Comparison of ENCODE assay signal across 14 cellular contexts in the genomic region with DNA sequence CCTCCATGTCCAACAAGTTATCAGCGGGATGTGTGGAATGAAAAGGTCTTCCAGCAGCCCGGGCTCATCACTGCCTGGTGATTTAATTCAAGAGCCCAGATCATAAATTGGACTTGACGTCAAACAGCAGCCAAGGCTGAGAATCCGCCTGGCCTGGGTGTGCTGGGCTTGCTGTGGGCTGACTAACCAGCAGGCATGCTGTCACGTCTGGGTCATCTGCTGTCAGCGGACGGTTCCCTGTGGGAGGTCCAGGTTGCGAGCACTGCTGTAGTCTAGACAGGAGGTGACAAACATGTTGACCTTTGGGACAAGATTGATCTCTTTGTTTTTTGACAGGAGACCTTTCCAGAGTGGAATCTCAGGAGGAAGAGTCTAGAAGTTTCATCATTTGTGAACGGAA.
DNase-seq lines count a peak whose midpoint lies in the region; ATAC-seq and TF ChIP-seq lines count a peak whose summit lies in the region.
"Had no signal": no experiment of that assay in that cellular context is flagged by ENCODE, and none has a peak within 500 bp of the region (broad histone marks: within the 10 kb centered on the region; RNA-seq: fewer than 3 reads in every experiment).

No MANE protein-coding gene starts in this region.

- ATAC-seq in gastrocnemius medialis (peak; percentile 51 to 70), HG02798 (IDR thresholded peaks at IDR 0.05; ENCODE audit: poor library complexity, unreplicated experiment) (no peak)
- ATAC-seq in activated CD4-positive, alpha-beta T cell treated with anti-CD3 and anti-CD28 coated beads for 36 hours = no peak

- H3K4me1 ChIP-seq in GM23248 (ENCODE audit: insufficient read depth) (no peaks in the 10 kb centered on the region), gastrocnemius medialis (no peaks in the 10 kb centered on the region)

- no peaks in the 10 kb centered on the region for H3K27me3 Mint-ChIP-seq in chondrocyte (ENCODE audit: low read depth)
- H3K27me3 Mint-ChIP-seq in activated CD4-positive, alpha-beta T cell treated with anti-CD3 and anti-CD28 coated beads for 36 hours = peaks cover 3% of the 10 kb centered on the region
- H3K27me3 Mint-ChIP-seq: IgD-negative memory B cell had no signal

- in situ Hi-C loops in GM23248 (cut with MboI) = no loop called here
- in situ Hi-C loops in gastrocnemius medialis (cut with MboI; ENCODE audit: low sequenced_read_pairs in 4 of 4) = no loop called here

- no peak for TF ChIP-seq CTCF in chondrocyte (IDR thresholded peaks at IDR 0.05)
- TF ChIP-seq CTCF in gastrocnemius medialis (IDR thresholded peaks at IDR 0.05 in 4 of 5, conservative IDR thresholded peaks at IDR 0.05 in 1 of 5) = no peak

- no peak overlapping the region for H3K4me3 ChIP-seq in GM23248
- no peak overlapping the region for H3K4me3 ChIP-seq in gastrocnemius medialis

- no peaks in the 10 kb centered on the region for H3K79me2 ChIP-seq in GM23248 (ENCODE audit: insufficient read depth)

- DNase-seq in GM23248 = peak; percentile 46
- no peak for DNase-seq in chondrocyte (ENCODE audit: low spot score)
- peak; percentile 69 for DNase-seq in left kidney (ENCODE audit: low read depth, low spot score)
- peak; percentile 36 to 77 for DNase-seq in gastrocnemius medialis
- DNase-seq in activated CD4-positive, alpha-beta T cell treated with anti-CD3 and anti-CD28 coated beads for 36 hours = no peak
- no peak for DNase-seq in C1 segment of cervical spinal cord (lab: John Stamatoyannopoulos, UW)
- no peak for DNase-seq in pons (ENCODE audit: low spot score)
- DNase-seq: activated T-cell treated with anti-CD3 and anti-CD28 coated beads, Interleukin-2, amount 50 U/mL, for 1 hour; anterior cingulate cortex; DMS 273 treated with DMSO at 0.1 percent for 48 hours; effector CD8-positive, alpha-beta T cell; foreskin melanocyte had no signal

- CTCF ChIA-PET in activated CD4-positive, alpha-beta T cell treated with anti-CD3 and anti-CD28 coated beads for 36 hours (lab: Charles Lee) = no interaction called here

- no peaks in the 10 kb centered on the region for H3K36me3 ChIP-seq in GM23248 (ENCODE audit: low read depth)
- H3K36me3 ChIP-seq in gastrocnemius medialis = no peaks in the 10 kb centered on the region

- intact Hi-C loops in gastrocnemius medialis (cut with DNase I; ENCODE audit: low total_unique reads) = loop anchor here (1.0 to 5.0 kb wide), 3 partner anchors 28 to 74 kb away; no protein-coding TSS in a partner anchor
- intact Hi-C loops in activated CD4-positive, alpha-beta T cell treated with anti-CD3 and anti-CD28 coated beads for 36 hours (cut with DNase I, micrococcal nuclease) = no loop called here

- H3K9me2 ChIP-seq in GM23248 (ENCODE audit: insufficient read depth) = no peaks in the 10 kb centered on the region

- H3K9me3 Mint-ChIP-seq in chondrocyte (ENCODE audit: low read depth) = peaks cover 21% of the 10 kb centered on the region
- H3K9me3 Mint-ChIP-seq in activated CD4-positive, alpha-beta T cell treated with anti-CD3 and anti-CD28 coated beads for 36 hours (ENCODE audit: low read depth) = peaks cover 2% of the 10 kb centered on the region

- no peaks in the 10 kb centered on the region for H3K9me3 ChIP-seq in GM23248 (ENCODE audit: low read depth)
- no peaks in the 10 kb centered on the region for H3K9me3 ChIP-seq in gastrocnemius medialis

- POLR2A ChIA-PET in activated CD4-positive, alpha-beta T cell treated with anti-CD3 and anti-CD28 coated beads for 36 hours (lab: Charles Lee) = no interaction called here

- no peaks in the 10 kb centered on the region for H3K27me3 ChIP-seq in GM23248 (replicated peaks; ENCODE audit: insufficient read depth)
- no peaks in the 10 kb centered on the region for H3K27me3 ChIP-seq in gastrocnemius medialis

- no peak overlapping the region for H3K4me3 Mint-ChIP-seq in chondrocyte (ENCODE audit: unreplicated experiment)
- no peak overlapping the region for H3K4me3 Mint-ChIP-seq in activated CD4-positive, alpha-beta T cell treated with anti-CD3 and anti-CD28 coated beads for 36 hours
- H3K4me3 Mint-ChIP-seq: IgD-negative memory B cell had no signal

- 1% methylated on average over 9 of the region's 9 CpGs for WGBS in GM23248 (ENCODE audit: low coverage in 1 of 2, low lambda C conversion rate in 2 of 2, missing lambda C conversion rate in 2 of 2), 2 experiments

- no peak overlapping the region for H3K4me2 ChIP-seq in GM23248 (ENCODE audit: unreplicated experiment)

- H3K27ac ChIP-seq in GM23248 (no peak overlapping the region), gastrocnemius medialis (peak overlapping the region in 3 of 4 donors; percentile 38 to 55 (median 55))

- H3K27ac Mint-ChIP-seq in chondrocyte (ENCODE audit: unreplicated experiment) = peak overlapping the region; percentile 83
- H3K27ac Mint-ChIP-seq in activated CD4-positive, alpha-beta T cell treated with anti-CD3 and anti-CD28 coated beads for 36 hours = no peak overlapping the region
- H3K27ac Mint-ChIP-seq: IgD-negative memory B cell had no signal

- peaks cover 4% of the 10 kb centered on the region for H3K36me3 Mint-ChIP-seq in chondrocyte (ENCODE audit: low read depth)
- H3K36me3 Mint-ChIP-seq in activated CD4-positive, alpha-beta T cell treated with anti-CD3 and anti-CD28 coated beads for 36 hours (ENCODE audit: low read depth) = no peaks in the 10 kb centered on the region
- H3K36me3 Mint-ChIP-seq: IgD-negative memory B cell had no signal

- no peaks in the 10 kb centered on the region for H3F3A ChIP-seq in GM23248 (ENCODE audit: insufficient read depth)

- no peak overlapping the region for H2AFZ ChIP-seq in GM23248

- no peak overlapping the region for H3K9ac ChIP-seq in GM23248

- no peaks in the 10 kb centered on the region for H4K20me1 ChIP-seq in GM23248 (ENCODE audit: insufficient read depth)

- peaks cover 71% of the 10 kb centered on the region for H3K4me1 Mint-ChIP-seq in chondrocyte (ENCODE audit: low read depth)
- no peaks in the 10 kb centered on the region for H3K4me1 Mint-ChIP-seq in activated CD4-positive, alpha-beta T cell treated with anti-CD3 and anti-CD28 coated beads for 36 hours
- H3K4me1 Mint-ChIP-seq: IgD-negative memory B cell had no signal

- TF ChIP-seq POLR2A in gastrocnemius medialis (IDR thresholded peaks at IDR 0.05) = no peak

Comparison
In these comparisons a context has a peak if more than half of its experiments do, and no peak if none do; other contexts are left out.
1. DNase-seq: peak in GM23248 (single experiment), left kidney (single experiment) and gastrocnemius medialis (2 of 2); none in chondrocyte (single experiment), activated CD4-positive, alpha-beta T cell treated with anti-CD3 and anti-CD28 coated beads for 36 hours (single experiment), C1 segment of cervical spinal cord (0 of 14) and pons (single experiment).
2. ATAC-seq: peak in gastrocnemius medialis (2 of 2); none in activated CD4-positive, alpha-beta T cell treated with anti-CD3 and anti-CD28 coated beads for 36 hours (single experiment) and HG02798 (single experiment).